ENCODE assay signal across 19 cellular contexts in the genomic region with DNA sequence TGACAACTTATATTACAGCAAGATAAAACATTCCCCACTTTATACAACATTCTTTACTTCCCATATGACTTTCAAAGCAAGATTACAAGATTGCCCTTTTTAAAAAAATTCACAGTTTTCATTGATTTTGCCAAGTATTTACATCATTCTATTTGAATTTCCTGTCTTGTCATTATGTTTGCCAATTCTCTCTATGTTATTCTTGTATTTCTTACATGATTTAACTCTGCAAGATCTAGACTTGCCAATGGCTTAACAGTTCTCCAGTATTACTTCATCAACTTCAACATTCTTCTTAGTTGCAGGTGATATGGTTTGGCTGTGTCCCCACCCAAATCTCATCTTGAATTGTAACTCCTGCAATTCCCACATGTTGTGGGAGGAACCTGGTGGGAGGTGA.
"Had no signal": no experiment of that assay in that cellular context is flagged by ENCODE, and none has a peak within 500 bp of the region (broad histone marks: within the 10 kb centered on the region; RNA-seq: fewer than 3 reads in every experiment).

No MANE protein-coding gene starts in this region.

- H3K36me3 ChIP-seq: adrenal gland, ovary, stomach, upper lobe of left lung had no signal

- H3K27me3 ChIP-seq: adrenal gland, ovary, stomach, testis, upper lobe of left lung had no signal

- H3K27ac Mint-ChIP-seq: activated naive CD4-positive, alpha-beta T cell treated with anti-CD3 and anti-CD28 coated beads, Interleukin-2, amount 50 U/mL, for 24 hours; endodermal cell; naive thymus-derived CD8-positive, alpha-beta T cell; T-helper 2 cell treated with Interferon-gamma antibody and Interleukin-4, amounts not matched to agents 5 μg/mL and 100 μg/mL, for 36 hours had no signal

- H3K4me3 ChIP-seq: adrenal gland, ovary, psoas muscle, stomach, testis, upper lobe of left lung had no signal

- H3K9me3 ChIP-seq: adrenal gland, ovary, psoas muscle, stomach, testis, upper lobe of left lung had no signal

- DNase-seq: activated CD4-positive, alpha-beta T cell treated with anti-CD3 and anti-CD28 coated beads, Interleukin-2, amount 50 U/mL, for 4 hours; activated gamma-delta T cell; adrenal gland; endodermal cell; mesenchymal stem cell; naive thymus-derived CD8-positive, alpha-beta T cell; ovary; psoas muscle; right cardiac atrium; small intestine; stimulated activated CD4-positive, alpha-beta T cell treated with anti-CD3 and anti-CD28 coated beads, Interleukin-15, amount 100 ng/mL, for 24 hours; stimulated activated CD4-positive, alpha-beta T cell treated with anti-CD3 and anti-CD28 coated beads, Interleukin-2, amount 100 ng/mL, for 48 hours; stomach; testis; upper lobe of left lung had no signal

- H3K27ac ChIP-seq: epithelial cell of prostate, ovary, psoas muscle, stomach, testis had no signal

- H3K4me3 Mint-ChIP-seq: activated naive CD4-positive, alpha-beta T cell treated with anti-CD3 and anti-CD28 coated beads, Interleukin-2, amount 50 U/mL, for 24 hours; endodermal cell; naive thymus-derived CD8-positive, alpha-beta T cell; T-helper 2 cell treated with Interferon-gamma antibody and Interleukin-4, amounts not matched to agents 5 μg/mL and 100 μg/mL, for 36 hours had no signal

- FAIRE-seq: colon, small intestine had no signal

- H3K4me1 Mint-ChIP-seq: activated naive CD4-positive, alpha-beta T cell treated with anti-CD3 and anti-CD28 coated beads, Interleukin-2, amount 50 U/mL, for 24 hours; endodermal cell had no signal

- ATAC-seq: naive thymus-derived CD8-positive, alpha-beta T cell; psoas muscle; right cardiac atrium had no signal

- H3K4me1 ChIP-seq: psoas muscle, stomach, testis, upper lobe of left lung had no signal

- H3K27me3 Mint-ChIP-seq: activated naive CD4-positive, alpha-beta T cell treated with anti-CD3 and anti-CD28 coated beads, Interleukin-2, amount 50 U/mL, for 24 hours had no signal
